19 cellular contexts compared by ENCODE assay signal in genomic region chr2:227485429-227485828, GRCh38. TPM values are rescaled to one million over a fixed set of nuclear protein-coding genes. Genes with fewer than 3 reads are reported as not detected.
DNase-seq lines count a peak whose midpoint lies in the region; ATAC-seq, FAIRE-seq and TF ChIP-seq lines count a peak whose summit lies in the region.
"Had no signal": no experiment of that assay in that cellular context is flagged by ENCODE, and none has a peak within 500 bp of the region (broad histone marks: within the 10 kb centered on the region; RNA-seq: fewer than 3 reads in every experiment).

No MANE protein-coding gene starts in this region.

- no peak overlapping the region for H2AFZ ChIP-seq in HepG2 (ENCODE audit: low read length)
- no peak overlapping the region for H2AFZ ChIP-seq in trophoblast cell (ENCODE audit: insufficient read depth, low read length, poor library complexity)
- H2AFZ ChIP-seq: GM23338 had no signal

- H3K4me1 ChIP-seq in HepG2 (ENCODE audit: insufficient read depth, low read length) (peaks cover 20% of the 10 kb centered on the region), right lobe of liver (peaks cover 0 to 12% (median under 1%) of the 10 kb centered on the region in 4 donors), trophoblast cell (ENCODE audit: control insufficient read depth in 1 of 2, insufficient read depth in 2 of 2, low read length in 2 of 2) (peaks cover 0 to 3% of the 10 kb centered on the region in 2 experiments), vagina (peaks cover 38% of the 10 kb centered on the region)
- H3K4me1 ChIP-seq: BE2C had no signal

- peak overlapping the region; percentile 21 to 45 for H3K4me3 Mint-ChIP-seq in activated T-cell treated with anti-CD3 and anti-CD28 coated beads, Interleukin-2, amount 50 U/mL, for 72 hours
- no peak overlapping the region for H3K4me3 Mint-ChIP-seq in activated T-cell treated with anti-CD3 and anti-CD28 coated beads, Interleukin-2, amount 50 U/mL, for 4 hours
- peak overlapping the region; percentile 5 for H3K4me3 Mint-ChIP-seq in activated T-helper 17 cell treated with anti-CD3 and anti-CD28 coated beads, Interleukin-2, amount 50 U/mL, for 72 hours
- H3K4me3 Mint-ChIP-seq: GM23338, H9 had no signal

- CTCF ChIA-PET in HepG2 (lab: Yijun Ruan, JAX; ENCODE audit: low intra/inter-chr PET ratio, low total read pairs): no interaction called here

- no peaks in the 10 kb centered on the region for H3K27me3 Mint-ChIP-seq in activated T-cell treated with anti-CD3 and anti-CD28 coated beads, Interleukin-2, amount 50 U/mL, for 72 hours (ENCODE audit: low read depth)
- H3K27me3 Mint-ChIP-seq in activated T-cell treated with anti-CD3 and anti-CD28 coated beads, Interleukin-2, amount 50 U/mL, for 4 hours (ENCODE audit: low read depth): no peaks in the 10 kb centered on the region
- no peaks in the 10 kb centered on the region for H3K27me3 Mint-ChIP-seq in activated T-helper 17 cell treated with anti-CD3 and anti-CD28 coated beads, Interleukin-2, amount 50 U/mL, for 72 hours
- H3K27me3 Mint-ChIP-seq: CD4-positive, alpha-beta memory T cell had no signal

- H3K4me3 ChIP-seq in HepG2 (replicated peaks in 1 of 3; ENCODE audit: insufficient read depth in 1 of 3, low read depth in 2 of 3, low read length in 3 of 3) (no peak overlapping the region), right lobe of liver (no peak overlapping the region), trophoblast cell (ENCODE audit: low read depth, low read length) (no peak overlapping the region), vagina (no peak overlapping the region)
- H3K4me3 ChIP-seq: GM23338 had no signal

- no peak overlapping the region for H2BK120ac ChIP-seq in trophoblast cell (ENCODE audit: insufficient read depth, low read length, poor library complexity)

- BruUV-seq in HepG2 (replicated peaks; lab: Mats Ljungman, UMichigan): no TSS peak

- H3K18ac ChIP-seq in trophoblast cell (ENCODE audit: low read length): no peak overlapping the region

- TF ChIP-seq POLR2A in HepG2 (IDR thresholded peaks at IDR 0.05; ENCODE audit: insufficient read depth in 1 of 2, low read depth in 2 of 2, low read length in 2 of 2) (no peak), right lobe of liver (IDR thresholded peaks at IDR 0.05) (no peak), vagina (IDR thresholded peaks at IDR 0.05) (no peak)

- peaks cover 4 to 19% of the 10 kb centered on the region in 2 donors for H3K36me3 Mint-ChIP-seq in activated T-cell treated with anti-CD3 and anti-CD28 coated beads, Interleukin-2, amount 50 U/mL, for 72 hours (ENCODE audit: insufficient read depth in 2 of 2)
- H3K36me3 Mint-ChIP-seq in activated T-cell treated with anti-CD3 and anti-CD28 coated beads, Interleukin-2, amount 50 U/mL, for 4 hours (ENCODE audit: insufficient read depth): peaks cover 11% of the 10 kb centered on the region
- peaks cover 33% of the 10 kb centered on the region for H3K36me3 Mint-ChIP-seq in activated T-helper 17 cell treated with anti-CD3 and anti-CD28 coated beads, Interleukin-2, amount 50 U/mL, for 72 hours (ENCODE audit: low read depth)

- H3K9me3 ChIP-seq in HepG2 (ENCODE audit: low read length): peaks cover 7% of the 10 kb centered on the region
- H3K9me3 ChIP-seq in right lobe of liver: no peaks in the 10 kb centered on the region
- H3K9me3 ChIP-seq in trophoblast cell (ENCODE audit: insufficient read depth, low read depth, low read length): no peaks in the 10 kb centered on the region
- no peaks in the 10 kb centered on the region for H3K9me3 ChIP-seq in vagina
- H3K9me3 ChIP-seq: BE2C had no signal

- no peak overlapping the region for H3K23ac ChIP-seq in trophoblast cell (ENCODE audit: low read length)

- no peak for FAIRE-seq in HepG2 (lab: Jason Lieb, UNC)
- FAIRE-seq: D721Med, GM12892, HTR-8/SVneo had no signal

- no peak overlapping the region for H2AK5ac ChIP-seq in trophoblast cell (ENCODE audit: low read length)

- H4K8ac ChIP-seq in trophoblast cell (ENCODE audit: low read depth, low read length): no peak overlapping the region

- H4K12ac ChIP-seq in trophoblast cell (ENCODE audit: low read depth, low read length): no peak overlapping the region

- H4K20me1 ChIP-seq in HepG2 (ENCODE audit: insufficient read depth, low read length): peaks cover 47% of the 10 kb centered on the region

- no peak overlapping the region for H3K27ac ChIP-seq in HepG2 (ENCODE audit: extremely low read length, insufficient read depth, low read length)
- H3K27ac ChIP-seq in right lobe of liver: no peak overlapping the region
- H3K27ac ChIP-seq in trophoblast cell (ENCODE audit: low read depth, low read length): no peak overlapping the region
- H3K27ac ChIP-seq in vagina: no peak overlapping the region
- H3K27ac ChIP-seq: C4-2B had no signal

- TF ChIP-seq CTCF in HepG2 (CRISPR knock-in tag; IDR thresholded peaks at IDR 0.05) (no peak), right lobe of liver (IDR thresholded peaks at IDR 0.05) (no peak), vagina (IDR thresholded peaks at IDR 0.05) (no peak)

- H2BK5ac ChIP-seq in trophoblast cell (ENCODE audit: low read depth, low read length, poor library complexity): no peak overlapping the region

- H3K79me1 ChIP-seq in trophoblast cell (ENCODE audit: low read length): no peaks in the 10 kb centered on the region

- H3K27me3 ChIP-seq in HepG2 (ENCODE audit: control insufficient read depth in 1 of 2, insufficient read depth in 2 of 2, low read length in 2 of 2) (no peaks in the 10 kb centered on the region), right lobe of liver (no peaks in the 10 kb centered on the region), trophoblast cell (ENCODE audit: insufficient read depth, low read length) (no peaks in the 10 kb centered on the region), vagina (no peaks in the 10 kb centered on the region)
- H3K27me3 ChIP-seq: BE2C had no signal

- ATAC-seq in activated T-cell treated with anti-CD3 and anti-CD28 coated beads, Interleukin-2, amount 50 U/mL, for 72 hours (replicated peaks in 1 of 2): no peak
- no peak for ATAC-seq in activated T-cell treated with anti-CD3 and anti-CD28 coated beads, Interleukin-2, amount 50 U/mL, for 4 hours
- ATAC-seq in HepG2 (no peak), right lobe of liver (no peak)
- no peak for ATAC-seq in activated T-helper 17 cell treated with anti-CD3 and anti-CD28 coated beads, Interleukin-2, amount 50 U/mL, for 72 hours (replicated peaks)
- ATAC-seq: GM23338 had no signal

- peak overlapping the region; percentile 62 for H3K4ac ChIP-seq in trophoblast cell (ENCODE audit: low read depth, low read length)

- no peaks in the 10 kb centered on the region for H3K36me3 ChIP-seq in HepG2 (replicated peaks in 1 of 2; ENCODE audit: control insufficient read depth in 1 of 2, insufficient read depth in 2 of 2, low read length in 2 of 2)
- H3K36me3 ChIP-seq in right lobe of liver: no peaks in the 10 kb centered on the region
- H3K36me3 ChIP-seq in trophoblast cell (ENCODE audit: control insufficient read depth in 1 of 2, insufficient read depth in 2 of 2, low read length in 2 of 2): no peaks in the 10 kb centered on the region
- no peaks in the 10 kb centered on the region for H3K36me3 ChIP-seq in vagina
- H3K36me3 ChIP-seq: BE2C had no signal

- no peak overlapping the region for H4K91ac ChIP-seq in trophoblast cell (ENCODE audit: low read depth, low read length)

- no peak for TF ChIP-seq RAD21 in HepG2 (CRISPR knock-in tag; IDR thresholded peaks at IDR 0.05)

- POLR2A ChIA-PET in HepG2 (lab: Yijun Ruan, JAX): interaction anchor here (0.8 kb wide), 1 partner anchor 9 kb away, joined by 3 read pairs; no protein-coding TSS in a partner anchor

- no peak overlapping the region for H3K4me2 ChIP-seq in HepG2 (ENCODE audit: low read depth, low read length)
- no peak overlapping the region for H3K4me2 ChIP-seq in trophoblast cell (ENCODE audit: low read length)
- H3K4me2 ChIP-seq: GM23338 had no signal

- no peak overlapping the region for H3K14ac ChIP-seq in trophoblast cell (ENCODE audit: low read length)

- peaks cover 74% of the 10 kb centered on the region for H3K4me1 Mint-ChIP-seq in activated T-cell treated with anti-CD3 and anti-CD28 coated beads, Interleukin-2, amount 50 U/mL, for 72 hours (ENCODE audit: low read depth)
- H3K4me1 Mint-ChIP-seq in activated T-cell treated with anti-CD3 and anti-CD28 coated beads, Interleukin-2, amount 50 U/mL, for 4 hours (ENCODE audit: low read depth): peaks cover 64% of the 10 kb centered on the region
- peaks cover 42% of the 10 kb centered on the region for H3K4me1 Mint-ChIP-seq in activated T-helper 17 cell treated with anti-CD3 and anti-CD28 coated beads, Interleukin-2, amount 50 U/mL, for 72 hours

- H3K79me2 ChIP-seq in HepG2 (ENCODE audit: insufficient read depth, low read length) (peaks cover 96% of the 10 kb centered on the region), trophoblast cell (ENCODE audit: control insufficient read depth, insufficient read depth, low read length, poor library complexity) (peaks cover 5% of the 10 kb centered on the region)

- peaks cover 0 to 3% of the 10 kb centered on the region in 2 donors for H3K9me3 Mint-ChIP-seq in activated T-cell treated with anti-CD3 and anti-CD28 coated beads, Interleukin-2, amount 50 U/mL, for 72 hours
- peaks cover 6% of the 10 kb centered on the region for H3K9me3 Mint-ChIP-seq in activated T-cell treated with anti-CD3 and anti-CD28 coated beads, Interleukin-2, amount 50 U/mL, for 4 hours
- H3K9me3 Mint-ChIP-seq in activated T-helper 17 cell treated with anti-CD3 and anti-CD28 coated beads, Interleukin-2, amount 50 U/mL, for 72 hours: no peaks in the 10 kb centered on the region

- intact Hi-C loops in HepG2 (cut with micrococcal nuclease; ENCODE audit: unreplicated experiment): no loop called here
- intact Hi-C loops in right lobe of liver (cut with DNase I): no loop called here
- intact Hi-C loops in vagina (cut with DNase I): no loop called here

- no peak overlapping the region for H2BK12ac ChIP-seq in trophoblast cell (ENCODE audit: low read length)

- TF ChIP-seq EP300 in HepG2 (IDR thresholded peaks at IDR 0.05; ENCODE audit: low read depth in 2 of 2, low read length in 2 of 2) (no peak), HepG2 (CRISPR knock-in tag; IDR thresholded peaks at IDR 0.05; ENCODE audit: borderline replicate concordance) (no peak)

- H3K9ac ChIP-seq in HepG2 (ENCODE audit: insufficient read depth, low read depth, low read length): no peak overlapping the region
- H3K9ac ChIP-seq in trophoblast cell (ENCODE audit: low read length): no peak overlapping the region

- peak overlapping the region; percentile 77 for H3K27ac Mint-ChIP-seq in activated T-cell treated with anti-CD3 and anti-CD28 coated beads, Interleukin-2, amount 50 U/mL, for 72 hours
- no peak overlapping the region for H3K27ac Mint-ChIP-seq in activated T-helper 17 cell treated with anti-CD3 and anti-CD28 coated beads, Interleukin-2, amount 50 U/mL, for 72 hours
- H3K27ac Mint-ChIP-seq: CD4-positive, alpha-beta memory T cell; GM23338; H9 had no signal

- WGBS in HepG2 (ENCODE audit: low lambda C conversion rate): 97% methylated on average over 1 of the region's 1 CpG
- WGBS in right lobe of liver (ENCODE audit: insufficient coverage, low coverage, low lambda C conversion rate, missing lambda C conversion rate): 100% methylated on average over 1 of the region's 1 CpG
- no CpG with 5 or more reads among the region's 1 CpG for WGBS in trophoblast cell (ENCODE audit: extremely low coverage, insufficient coverage, insufficient read length)

- DNase-seq in activated T-cell treated with anti-CD3 and anti-CD28 coated beads, Interleukin-2, amount 50 U/mL, for 72 hours: no peak
- no peak for DNase-seq in activated T-cell treated with anti-CD3 and anti-CD28 coated beads, Interleukin-2, amount 50 U/mL, for 4 hours
- no peak for DNase-seq in HepG2 (ENCODE audit: low spot score)
- no peak for DNase-seq in right lobe of liver
- no peak for DNase-seq in trophoblast cell
- no peak for DNase-seq in RKO (ENCODE audit: low spot score)
- DNase-seq in vagina (ENCODE audit: extremely low spot score in 2 of 2): no peak
- DNase-seq: BE2C; CD4-positive, alpha-beta memory T cell; DMS153; DND-41; GDM1; H9 had no signal

- in situ Hi-C loops in HepG2 (cut with HindIII; ENCODE audit: extremely low pct_ligation_motif_present, low pct_unique_long_range_greater_than_20kb): no loop called here

RNA-seq across cellular contexts. Expression of gene AGFG1, which starts 13.5 kb away (rescaled TPM):
- total RNA-seq in activated T-cell treated with anti-CD3 and anti-CD28 coated beads, Interleukin-2, amount 50 U/mL, for 72 hours: 100 to 1,000 TPM in 1 of 2 donors, 10 to 100 TPM in 1; 98.2 to 131 TPM
- total RNA-seq in activated T-cell treated with anti-CD3 and anti-CD28 coated beads, Interleukin-2, amount 50 U/mL, for 4 hours: 100 to 1,000 TPM; 200 to 228 (median 213) TPM
- 145 and 187 TPM in 2 replicates for total RNA-seq in HepG2 (2016; rRNA removed; fragmentation: Illumina TruSeq; extraction: Trizol)
- total RNA-seq in HepG2 (2016; cell fraction: cytosol; rRNA removed; fragmentation: Illumina TruSeq; extraction: Trizol; ENCODE audit: low read depth): 43.0 and 45.7 TPM in 2 replicates
- total RNA-seq in HepG2 (2016; cell fraction: insoluble cytoplasmic fraction; rRNA removed; fragmentation: Illumina TruSeq; extraction: Trizol): 137 and 182 TPM in 2 replicates
- total RNA-seq in HepG2 (2016; cell fraction: membrane; rRNA removed; fragmentation: Illumina TruSeq; extraction: Trizol): 97.9 and 106 TPM in 2 replicates
- total RNA-seq in HepG2 (2016; cell fraction: nucleus; rRNA removed; fragmentation: Illumina TruSeq; extraction: Trizol): 81.6 and 96.2 TPM in 2 replicates
- 133 and 168 TPM in 2 replicates for polyA plus RNA-seq in HepG2 (2011; rRNA removed)
- polyA plus RNA-seq in HepG2 (2011; cell fraction: cytosol; rRNA removed): 117 and 131 TPM in 2 replicates
- 69.2 and 88.9 TPM in 2 replicates for polyA plus RNA-seq in HepG2 (2011; cell fraction: nucleus; rRNA removed)
- polyA plus RNA-seq in HepG2 (2012): 64.4 and 70.1 TPM in 2 replicates
- polyA plus RNA-seq in HepG2 (2016; cell fraction: cytosol; fragmentation: Illumina TruSeq; extraction: Trizol; ENCODE audit: low read depth): 18.9 and 21.0 TPM in 2 replicates
- 159 and 174 TPM in 2 replicates for polyA plus RNA-seq in HepG2 (2016; cell fraction: insoluble cytoplasmic fraction; fragmentation: Illumina TruSeq; extraction: Trizol; ENCODE audit: low read depth)
- 58.1 and 62.3 TPM in 2 replicates for polyA plus RNA-seq in HepG2 (2016; cell fraction: membrane; fragmentation: Illumina TruSeq; extraction: Trizol; ENCODE audit: low read depth)
- polyA plus RNA-seq in HepG2 (2016; cell fraction: nucleus; fragmentation: Illumina TruSeq; extraction: Trizol; ENCODE audit: insufficient read depth, low read depth): 104 and 107 TPM in 2 replicates
- 354 and 508 TPM in 2 replicates for polyA minus RNA-seq in HepG2 (2011; rRNA and poly(A)+ RNA removed; ENCODE audit: low replicate concordance)
- polyA minus RNA-seq in HepG2 (2011; cell fraction: cytosol; rRNA and poly(A)+ RNA removed): 133 and 147 TPM in 2 replicates
- 117 TPM in 2 replicates for polyA minus RNA-seq in HepG2 (2011; cell fraction: nucleus; rRNA and poly(A)+ RNA removed)
- total RNA-seq in right lobe of liver: 10 to 100 TPM; 25.2 to 70.0 (median 39.5) TPM
- 10 to 100 TPM; 68.7 to 79.8 TPM for total RNA-seq in activated T-helper 17 cell treated with anti-CD3 and anti-CD28 coated beads, Interleukin-2, amount 50 U/mL, for 72 hours
- 95.7 and 100 TPM in 2 replicates for polyA plus RNA-seq in trophoblast cell (2013)
- 53.3 TPM for total RNA-seq in vagina
